Comparison of ENCODE assay signal across 17 cellular contexts in the genomic region with DNA sequence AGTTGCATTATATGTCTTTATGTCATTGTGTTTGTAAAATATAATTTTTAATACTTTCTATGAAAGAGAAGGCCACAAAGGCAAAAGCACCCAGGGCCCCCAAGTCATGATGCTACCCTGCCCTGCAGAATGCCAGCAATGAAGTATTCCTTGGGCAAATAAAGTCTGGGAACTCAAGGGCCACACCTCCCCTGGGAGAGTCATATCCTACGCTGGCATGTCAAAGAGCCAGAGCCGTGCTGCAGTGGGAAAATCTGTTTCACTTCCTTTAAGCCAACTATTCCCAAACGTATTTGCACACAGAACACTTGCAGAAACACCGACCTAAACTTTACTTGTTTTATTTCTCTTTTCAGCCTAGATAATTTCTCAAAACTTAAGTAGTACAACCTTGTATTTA.
"Had no signal": no experiment of that assay in that cellular context is flagged by ENCODE, and none has a peak within 500 bp of the region (broad histone marks: within the 10 kb centered on the region; RNA-seq: fewer than 3 reads in every experiment).

No MANE protein-coding gene starts in this region.

- DNase-seq: cortex of kidney; dorsolateral prefrontal cortex; effector CD8-positive, alpha-beta T cell; heart left ventricle; hippocampal formation; mammary epithelial cell; natural killer cell; ovary; right cardiac atrium; small intestine; stimulated activated CD4-positive, alpha-beta T cell treated with anti-CD3 and anti-CD28 coated beads, Interleukin-2, amount 100 ng/mL, for 48 hours; stimulated activated CD8-positive, alpha-beta memory T cell treated with anti-CD3 and anti-CD28 coated beads, Interleukin-4, amount 100 ng/mL, for 48 hours; tibial artery; upper lobe of right lung had no signal

- ATAC-seq: esophagus mucosa; heart left ventricle; natural killer cell; right cardiac atrium; stimulated activated effector memory CD8-positive, alpha-beta T cell treated with anti-CD3 and anti-CD28 coated beads, Interleukin-12 subunit alpha, Interleukin-12 subunit beta, amount 100 ng/mL, for 72 hours; upper lobe of right lung had no signal

- H3K9me3 ChIP-seq: heart left ventricle, ovary, tibial artery, upper lobe of right lung, vagina had no signal

- H3K27me3 ChIP-seq: dorsolateral prefrontal cortex, ovary, upper lobe of right lung, vagina had no signal

- H3K27ac ChIP-seq: dorsolateral prefrontal cortex, heart left ventricle, ovary, tibial artery, upper lobe of right lung, vagina had no signal

- H3K36me3 ChIP-seq: heart left ventricle, ovary, tibial artery, upper lobe of right lung, vagina had no signal

- H3K4me3 ChIP-seq: dorsolateral prefrontal cortex, heart left ventricle, ovary, tibial artery, upper lobe of right lung, vagina had no signal

- H3K4me1 ChIP-seq: heart left ventricle, tibial artery, upper lobe of right lung, vagina had no signal
